In the genomic region with DNA sequence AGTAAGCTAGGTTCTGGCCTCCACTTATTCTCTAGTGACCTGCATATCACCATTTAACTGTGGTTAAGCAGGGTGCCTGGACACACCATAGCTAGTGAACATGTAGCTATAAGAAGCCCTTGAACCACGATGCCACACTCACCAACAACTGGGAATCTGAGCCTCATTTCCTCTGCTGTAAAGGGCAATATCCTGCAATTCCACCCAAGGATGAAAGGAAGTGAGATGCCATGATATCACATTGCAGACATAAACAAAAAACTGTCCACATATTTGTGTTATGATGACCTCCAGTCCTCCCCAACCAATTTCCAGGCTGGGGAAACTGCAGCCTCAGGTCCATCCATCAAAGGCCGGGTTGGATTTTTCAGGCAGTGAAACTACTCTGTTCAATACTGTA, we compare ENCODE assay signal across 16 cellular contexts. TPM values are rescaled to one million over a fixed set of nuclear protein-coding genes. Genes with fewer than 3 reads are reported as not detected.
DNase-seq lines count a peak whose midpoint lies in the region; ATAC-seq, FAIRE-seq and TF ChIP-seq lines count a peak whose summit lies in the region.
"Had no signal": no experiment of that assay in that cellular context is flagged by ENCODE, and none has a peak within 500 bp of the region (broad histone marks: within the 10 kb centered on the region; RNA-seq: fewer than 3 reads in every experiment).

No MANE protein-coding gene starts in this region.

- 76 to 85% methylated on average over 2 of the region's 2 CpGs for WGBS in body of pancreas, 2 donors

- TF ChIP-seq POLR2A in body of pancreas (IDR thresholded peaks at IDR 0.05): no peak

- H3K4me3 ChIP-seq in CD4-positive, CD25-positive, alpha-beta regulatory T cell (ENCODE audit: low read depth, low read length): peak overlapping the region; percentile 24
- H3K4me3 ChIP-seq in neutrophil (ENCODE audit: low read depth in 1 of 2, low read length in 1 of 2) (no peak overlapping the region), SJCRH30 (no peak overlapping the region), body of pancreas (no peak overlapping the region)
- H3K4me3 ChIP-seq: PC-9, vagina had no signal

- intact Hi-C loops in body of pancreas (cut with DNase I): loop anchor here (5.0 kb wide), 1 partner anchor 37 kb away; no protein-coding TSS in a partner anchor

- H3K36me3 Mint-ChIP-seq in CD4-positive, CD25-positive, alpha-beta regulatory T cell: peaks cover 33% of the 10 kb centered on the region
- H3K36me3 Mint-ChIP-seq in activated T-helper 17 cell treated with anti-CD3 and anti-CD28 coated beads, Interleukin-2, amount 50 U/mL, for 72 hours (ENCODE audit: low read depth): peaks cover 100% of the 10 kb centered on the region

- peaks cover 83% of the 10 kb centered on the region for H3K4me1 ChIP-seq in CD4-positive, CD25-positive, alpha-beta regulatory T cell (ENCODE audit: control insufficient read depth, insufficient read depth, low read length, poor library complexity, severe bottlenecking)
- H3K4me1 ChIP-seq in neutrophil (ENCODE audit: control insufficient read depth in 1 of 2, insufficient read depth in 1 of 2, low read depth in 1 of 2, low read length in 1 of 2) (peaks cover 32 to 34% of the 10 kb centered on the region in 2 experiments), SJCRH30 (peaks cover 24% of the 10 kb centered on the region), body of pancreas (peaks cover 58% of the 10 kb centered on the region)

- peak overlapping the region in 1 of 4 donors; percentile 79 for H3K4me3 Mint-ChIP-seq in CD4-positive, CD25-positive, alpha-beta regulatory T cell
- H3K4me3 Mint-ChIP-seq in activated T-helper 17 cell treated with anti-CD3 and anti-CD28 coated beads, Interleukin-2, amount 50 U/mL, for 72 hours: peak overlapping the region; percentile 88
- H3K4me3 Mint-ChIP-seq: WTC11 had no signal

- no peak for DNase-seq in CD4-positive, CD25-positive, alpha-beta regulatory T cell
- DNase-seq in HTR-8/SVneo (ENCODE audit: insufficient read length, low spot score) (no peak), SJCRH30 (no peak), activated gamma-delta T cell (lab: John Stamatoyannopoulos, UW) (no peak), body of pancreas (no peak)
- DNase-seq: NCI-H1930, NCI-H524 treated with DMSO at 0.1 percent for 48 hours, PC-9, T-helper 1 cell had no signal

- no peaks in the 10 kb centered on the region for H3K27me3 ChIP-seq in CD4-positive, CD25-positive, alpha-beta regulatory T cell (ENCODE audit: control insufficient read depth, insufficient read depth, low read length)
- H3K27me3 ChIP-seq in neutrophil (no peaks in the 10 kb centered on the region), SJCRH30 (no peaks in the 10 kb centered on the region), body of pancreas (no peaks in the 10 kb centered on the region)
- H3K27me3 ChIP-seq: vagina had no signal

- no peak overlapping the region for H3K27ac ChIP-seq in CD4-positive, CD25-positive, alpha-beta regulatory T cell (ENCODE audit: insufficient read depth, low read length, poor library complexity, severe bottlenecking)
- H3K27ac ChIP-seq in neutrophil (peak overlapping the region; percentile 56), SJCRH30 (no peak overlapping the region), body of pancreas (no peak overlapping the region)
- H3K27ac ChIP-seq: PC-9, vagina had no signal

- no peak for TF ChIP-seq CTCF in neutrophil (IDR thresholded peaks at IDR 0.05)
- TF ChIP-seq CTCF in body of pancreas (IDR thresholded peaks at IDR 0.05): no peak

- no peaks in the 10 kb centered on the region for H3K27me3 Mint-ChIP-seq in CD4-positive, CD25-positive, alpha-beta regulatory T cell
- no peaks in the 10 kb centered on the region for H3K27me3 Mint-ChIP-seq in activated T-helper 17 cell treated with anti-CD3 and anti-CD28 coated beads, Interleukin-2, amount 50 U/mL, for 72 hours
- H3K27me3 Mint-ChIP-seq: stimulated activated naive CD8-positive, alpha-beta T cell treated with anti-CD3 and anti-CD28 coated beads, Interleukin-15, Interleukin-2, amounts not matched to agents 100 ng/mL and 50 ng/mL, for 24 hours had no signal

- H3K9me3 Mint-ChIP-seq in CD4-positive, CD25-positive, alpha-beta regulatory T cell: no peaks in the 10 kb centered on the region
- H3K9me3 Mint-ChIP-seq in activated T-helper 17 cell treated with anti-CD3 and anti-CD28 coated beads, Interleukin-2, amount 50 U/mL, for 72 hours: no peaks in the 10 kb centered on the region
- H3K9me3 Mint-ChIP-seq: stimulated activated naive CD8-positive, alpha-beta T cell treated with anti-CD3 and anti-CD28 coated beads, Interleukin-15, Interleukin-2, amounts not matched to agents 100 ng/mL and 50 ng/mL, for 24 hours; WTC11 had no signal

- H3K27ac Mint-ChIP-seq in CD4-positive, CD25-positive, alpha-beta regulatory T cell: peak overlapping the region in 2 of 3 donors; percentile 68 to 81
- H3K27ac Mint-ChIP-seq in activated T-helper 17 cell treated with anti-CD3 and anti-CD28 coated beads, Interleukin-2, amount 50 U/mL, for 72 hours: peak overlapping the region; percentile 82
- H3K27ac Mint-ChIP-seq: WTC11 had no signal

- H3K9me3 ChIP-seq in CD4-positive, CD25-positive, alpha-beta regulatory T cell (ENCODE audit: control insufficient read depth in 2 of 2, low read length in 2 of 2): no peaks in the 10 kb centered on the region
- H3K9me3 ChIP-seq in neutrophil (no peaks in the 10 kb centered on the region), SJCRH30 (replicated peaks) (no peaks in the 10 kb centered on the region), body of pancreas (no peaks in the 10 kb centered on the region)
- H3K9me3 ChIP-seq: vagina had no signal

- peaks cover 57% of the 10 kb centered on the region for H3K36me3 ChIP-seq in CD4-positive, CD25-positive, alpha-beta regulatory T cell (ENCODE audit: control insufficient read depth, insufficient read depth, low read length)
- peaks cover 41% of the 10 kb centered on the region for H3K36me3 ChIP-seq in neutrophil
- 0 out of 2 replicates have a peak, but pooled peaks cover 5% of the 10 kb centered on the region for H3K36me3 ChIP-seq in SJCRH30
- H3K36me3 ChIP-seq in body of pancreas (replicated peaks in 1 of 2; ENCODE audit: insufficient read depth in 1 of 2, low read depth in 2 of 2): no peaks in the 10 kb centered on the region

- peaks cover 21 to 92% (median 62%) of the 10 kb centered on the region in 4 donors for H3K4me1 Mint-ChIP-seq in CD4-positive, CD25-positive, alpha-beta regulatory T cell
- H3K4me1 Mint-ChIP-seq in activated T-helper 17 cell treated with anti-CD3 and anti-CD28 coated beads, Interleukin-2, amount 50 U/mL, for 72 hours: peaks cover 72% of the 10 kb centered on the region

- ATAC-seq in CD4-positive, CD25-positive, alpha-beta regulatory T cell (ENCODE audit: low read depth in 2 of 2): no peak
- ATAC-seq in activated T-helper 17 cell treated with anti-CD3 and anti-CD28 coated beads, Interleukin-2, amount 50 U/mL, for 72 hours (replicated peaks): no peak
- no peak for ATAC-seq in HG03571 (IDR thresholded peaks at IDR 0.05; ENCODE audit: unreplicated experiment)
- ATAC-seq in body of pancreas: no peak
- ATAC-seq: WTC11 had no signal

- FAIRE-seq in HTR-8/SVneo (lab: Jason Lieb, UNC): peak; percentile 42
- FAIRE-seq: endometrium had no signal

RNA-seq across cellular contexts. Expression of a gene that starts 10.4 kb away (rescaled TPM):
- total RNA-seq in CD4-positive, CD25-positive, alpha-beta regulatory T cell: 259 TPM
- polyA plus RNA-seq in CD4-positive, CD25-positive, alpha-beta regulatory T cell: 10 to 100 TPM; 46.9 to 71.5 (median 59.8) TPM
- total RNA-seq in activated T-helper 17 cell treated with anti-CD3 and anti-CD28 coated beads, Interleukin-2, amount 50 U/mL, for 72 hours: 100 to 1,000 TPM; 316 to 609 TPM
- 56.3 and 57.4 TPM in 2 replicates for total RNA-seq in SJCRH30 (2014; rRNA removed; shearing (Covaris generic))
- total RNA-seq in body of pancreas: 100 to 1,000 TPM in 1 of 2 donors, 10 to 100 TPM in 1; 89.3 to 111 TPM

RNA-seq across cellular contexts. Expression of a gene that starts 50.1 kb away (rescaled TPM):
- 1.2 TPM for total RNA-seq in CD4-positive, CD25-positive, alpha-beta regulatory T cell
- 1 to 10 TPM in 2 of 4 donors, under 1 TPM in 2; 0.52 to 1.3 (median 0.81) TPM for polyA plus RNA-seq in CD4-positive, CD25-positive, alpha-beta regulatory T cell
- total RNA-seq in activated T-helper 17 cell treated with anti-CD3 and anti-CD28 coated beads, Interleukin-2, amount 50 U/mL, for 72 hours: not detected
- total RNA-seq in SJCRH30 (2014; rRNA removed; shearing (Covaris generic)): 3.3 and 4.0 TPM in 2 replicates
- total RNA-seq in body of pancreas: 1,000 to 10,000 TPM in 1 of 2 donors, 100 to 1,000 TPM in 1; 686 to 1,482 TPM

Comparison
In these comparisons a context has a peak if more than half of its experiments do, and no peak if none do; other contexts are left out.
1. RNA of a gene that starts 50.1 kb away (total RNA-seq): 686 to 1,482 TPM in body of pancreas; 3.3 to 4.0 TPM in SJCRH30, 1.2 TPM in CD4-positive, CD25-positive, alpha-beta regulatory T cell (single experiment) and not detected in activated T-helper 17 cell treated with anti-CD3 and anti-CD28 coated beads, Interleukin-2, amount 50 U/mL, for 72 hours; every median in the first group is over 100 times any median in the second.